ENCODE assay signal across 10 cellular contexts in the genomic region with DNA sequence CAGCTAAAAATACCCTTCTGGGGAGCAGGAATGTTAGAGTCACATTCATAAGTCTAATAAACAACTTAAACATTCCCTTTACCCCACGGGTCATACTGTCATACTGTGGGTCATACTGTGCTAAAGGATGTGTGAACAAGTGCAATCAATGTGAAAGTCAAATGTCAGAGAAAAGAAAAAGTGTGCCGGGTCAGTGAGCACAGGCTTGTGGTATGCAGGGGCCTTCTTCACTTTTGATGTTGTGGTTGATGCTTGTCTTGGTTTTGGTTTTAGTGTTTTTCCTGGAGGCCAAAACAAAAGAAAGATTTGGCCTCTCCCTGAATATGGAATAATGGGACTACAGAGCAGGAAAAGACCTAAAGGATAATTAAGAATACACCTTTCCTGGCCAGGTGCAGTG.
DNase-seq lines count a peak whose midpoint lies in the region; ATAC-seq and TF ChIP-seq lines count a peak whose summit lies in the region.
"Had no signal": no experiment of that assay in that cellular context is flagged by ENCODE, and none has a peak within 500 bp of the region (broad histone marks: within the 10 kb centered on the region; RNA-seq: fewer than 3 reads in every experiment).

No MANE protein-coding gene starts in this region.

- no peaks in the 10 kb centered on the region for H3K27me3 ChIP-seq in MG63
- H3K27me3 ChIP-seq: transverse colon had no signal

- H3K36me3 ChIP-seq in MG63 = no peaks in the 10 kb centered on the region
- H3K36me3 ChIP-seq: transverse colon had no signal

- H3K27ac Mint-ChIP-seq in activated CD4-positive, alpha-beta memory T cell treated with anti-CD3 and anti-CD28 coated beads for 36 hours = no peak overlapping the region

- DNase-seq in GM13976 (ENCODE audit: low spot score) = peak; percentile 50
- peak; percentile 27 for DNase-seq in M059J (ENCODE audit: low read depth)
- DNase-seq in HCEC 1CT = no peak
- no peak for DNase-seq in activated CD4-positive, alpha-beta memory T cell treated with anti-CD3 and anti-CD28 coated beads for 36 hours
- no peak for DNase-seq in amniotic stem cell (lab: John Stamatoyannopoulos, UW)
- DNase-seq in MG63 = no peak
- DNase-seq: AML-193, transverse colon had no signal

- H3K4me3 ChIP-seq in MG63 = no peak overlapping the region
- H3K4me3 ChIP-seq: transverse colon had no signal

- POLR2A ChIA-PET in activated CD4-positive, alpha-beta memory T cell treated with anti-CD3 and anti-CD28 coated beads for 36 hours (lab: Charles Lee) = no interaction called here

- H3K27me3 Mint-ChIP-seq in activated CD4-positive, alpha-beta memory T cell treated with anti-CD3 and anti-CD28 coated beads for 36 hours = peaks cover 4% of the 10 kb centered on the region

- in situ Hi-C loops in GM13976 (cut with MboI; ENCODE audit: low sequenced_read_pairs, unreplicated experiment) = loop anchor here (10.0 to 25.0 kb wide), 3 partner anchors 232 to 532 kb away; no protein-coding TSS in a partner anchor

- H3K9me3 Mint-ChIP-seq in activated CD4-positive, alpha-beta memory T cell treated with anti-CD3 and anti-CD28 coated beads for 36 hours = no peaks in the 10 kb centered on the region

- no peaks in the 10 kb centered on the region for H3K4me1 Mint-ChIP-seq in activated CD4-positive, alpha-beta memory T cell treated with anti-CD3 and anti-CD28 coated beads for 36 hours (ENCODE audit: low read depth)

- no peak for TF ChIP-seq CTCF in GM13976 (IDR thresholded peaks at IDR 0.05; ENCODE audit: borderline replicate concordance, control extremely low read depth, extremely low read depth, insufficient read depth, missing control alignments)

- intact Hi-C loops in activated CD4-positive, alpha-beta memory T cell treated with anti-CD3 and anti-CD28 coated beads for 36 hours (cut with micrococcal nuclease) = loop anchor here (5.0 to 10.0 kb wide), 3 partner anchors 205 to 832 kb away; no protein-coding TSS in a partner anchor

- CTCF ChIA-PET in activated CD4-positive, alpha-beta memory T cell treated with anti-CD3 and anti-CD28 coated beads for 36 hours (lab: Charles Lee) = no interaction called here

- no peaks in the 10 kb centered on the region for H3K9me3 ChIP-seq in MG63
- H3K9me3 ChIP-seq: transverse colon had no signal

- no peak overlapping the region for H3K4me3 Mint-ChIP-seq in activated CD4-positive, alpha-beta memory T cell treated with anti-CD3 and anti-CD28 coated beads for 36 hours

- no peaks in the 10 kb centered on the region for H3K36me3 Mint-ChIP-seq in activated CD4-positive, alpha-beta memory T cell treated with anti-CD3 and anti-CD28 coated beads for 36 hours

- ATAC-seq in GM19438 (IDR thresholded peaks at IDR 0.05; ENCODE audit: low read depth, unreplicated experiment) (peak; percentile 99), HG02938 (IDR thresholded peaks at IDR 0.05; ENCODE audit: unreplicated experiment) (peak; percentile 99)

Comparison
In these comparisons a context has a peak if more than half of its experiments do, and no peak if none do; other contexts are left out.
1. DNase-seq: peak in GM13976 (single experiment) and M059J (single experiment); none in HCEC 1CT (single experiment), activated CD4-positive, alpha-beta memory T cell treated with anti-CD3 and anti-CD28 coated beads for 36 hours (single experiment), amniotic stem cell (single experiment) and MG63 (single experiment).